ENCODE assay signal across 18 cellular contexts in genomic region chr3:37498126-37499039, GRCh38. TPM values are rescaled to one million over a fixed set of nuclear protein-coding genes. Genes with fewer than 3 reads are reported as not detected.
DNase-seq lines count a peak whose midpoint lies in the region; TF ChIP-seq lines count a peak whose summit lies in the region.
"Had no signal": no experiment of that assay in that cellular context is flagged by ENCODE, and none has a peak within 500 bp of the region (broad histone marks: within the 10 kb centered on the region; RNA-seq: fewer than 3 reads in every experiment).

No MANE protein-coding gene starts in this region.

- peaks cover 11% of the 10 kb centered on the region for H3K27me3 Mint-ChIP-seq in endothelial cell (ENCODE audit: unreplicated experiment)
- no peaks in the 10 kb centered on the region for H3K27me3 Mint-ChIP-seq in neural crest cell (ENCODE audit: low read depth)
- H3K27me3 Mint-ChIP-seq: brain had no signal

- H3K27ac Mint-ChIP-seq in endothelial cell (ENCODE audit: unreplicated experiment) (peak overlapping the region; percentile 63), neural crest cell (ENCODE audit: unreplicated experiment) (peak overlapping the region; percentile 88)
- H3K27ac Mint-ChIP-seq: activated naive CD8-positive, alpha-beta T cell; activated T-helper 17 cell treated with anti-CD3 and anti-CD28 coated beads, Interleukin-2, amount 50 U/mL, for 72 hours; B cell had no signal

- H3K4me1 Mint-ChIP-seq in endothelial cell (ENCODE audit: unreplicated experiment): peaks cover 62% of the 10 kb centered on the region
- peaks cover 43% of the 10 kb centered on the region for H3K4me1 Mint-ChIP-seq in neural crest cell
- H3K4me1 Mint-ChIP-seq: activated T-helper 17 cell treated with anti-CD3 and anti-CD28 coated beads, Interleukin-2, amount 50 U/mL, for 72 hours; B cell had no signal

- DNase-seq in NCI-H1092 treated with DMSO at 0.1 percent for 48 hours (lab: John Stamatoyannopoulos, UW): peak; percentile 7
- DNase-seq in NCI-H1092 (lab: John Stamatoyannopoulos, UW): no peak
- peak; percentile 57 for DNase-seq in NCI-H187 treated with DMSO at 0.1 percent for 48 hours (lab: John Stamatoyannopoulos, UW)
- DNase-seq in endothelial cell (ENCODE audit: low spot score): no peak
- DNase-seq in neural crest cell (ENCODE audit: low read depth, low spot score): no peak
- no peak for DNase-seq in NOMO-1 (lab: John Stamatoyannopoulos, UW; ENCODE audit: unreplicated experiment in 2 of 2)
- no peak for DNase-seq in NCI-H1105 (lab: John Stamatoyannopoulos, UW)
- no peak for DNase-seq in RPMI8226
- DNase-seq: Calu3, colonic mucosa, IMR-90, NCI-H1694 treated with DMSO at 0.1 percent for 48 hours, substantia nigra had no signal

- peak overlapping the region; percentile 60 for H3K4me3 Mint-ChIP-seq in endothelial cell (ENCODE audit: unreplicated experiment)
- no peak overlapping the region for H3K4me3 Mint-ChIP-seq in neural crest cell
- H3K4me3 Mint-ChIP-seq: activated naive CD8-positive, alpha-beta T cell; activated T-helper 17 cell treated with anti-CD3 and anti-CD28 coated beads, Interleukin-2, amount 50 U/mL, for 72 hours; B cell; brain had no signal

- H3K9me3 Mint-ChIP-seq in endothelial cell (ENCODE audit: unreplicated experiment) (no peaks in the 10 kb centered on the region), neural crest cell (no peaks in the 10 kb centered on the region)
- H3K9me3 Mint-ChIP-seq: activated T-helper 17 cell treated with anti-CD3 and anti-CD28 coated beads, Interleukin-2, amount 50 U/mL, for 72 hours; brain had no signal

- H3K36me3 Mint-ChIP-seq in endothelial cell (ENCODE audit: low read depth, unreplicated experiment) (peaks cover 68% of the 10 kb centered on the region), neural crest cell (ENCODE audit: low read depth) (peaks cover 3% of the 10 kb centered on the region)
- H3K36me3 Mint-ChIP-seq: activated naive CD8-positive, alpha-beta T cell; brain had no signal

- TF ChIP-seq CTCF in endothelial cell (IDR thresholded peaks at IDR 0.05; ENCODE audit: unreplicated experiment) (no peak), neural crest cell (conservative IDR thresholded peaks at IDR 0.05) (no peak)

RNA-seq across cellular contexts. Expression of gene ITGA9, which starts 46.4 kb away (rescaled TPM):
- total RNA-seq in endothelial cell (ENCODE audit: unreplicated experiment): 212 TPM
- total RNA-seq in neural crest cell: 11.7 and 12.9 TPM in 2 replicates
- total RNA-seq: A172, B cell had no signal

Comparison
In these comparisons a context has a peak if more than half of its experiments do, and no peak if none do; other contexts are left out.
1. DNase-seq: peak in NCI-H1092 treated with DMSO at 0.1 percent for 48 hours (single experiment) and NCI-H187 treated with DMSO at 0.1 percent for 48 hours (single experiment); none in NCI-H1092 (single experiment), endothelial cell (single experiment), neural crest cell (single experiment), NOMO-1 (0 of 2), NCI-H1105 (single experiment) and RPMI8226 (single experiment).
2. RNA of gene ITGA9, which starts 46.4 kb away (total RNA-seq): 212 TPM in endothelial cell (single experiment); 11.7 to 12.9 TPM in neural crest cell; every median in the first group is over 10 times any median in the second.